13 cellular contexts compared by ENCODE assay signal in the genomic region with DNA sequence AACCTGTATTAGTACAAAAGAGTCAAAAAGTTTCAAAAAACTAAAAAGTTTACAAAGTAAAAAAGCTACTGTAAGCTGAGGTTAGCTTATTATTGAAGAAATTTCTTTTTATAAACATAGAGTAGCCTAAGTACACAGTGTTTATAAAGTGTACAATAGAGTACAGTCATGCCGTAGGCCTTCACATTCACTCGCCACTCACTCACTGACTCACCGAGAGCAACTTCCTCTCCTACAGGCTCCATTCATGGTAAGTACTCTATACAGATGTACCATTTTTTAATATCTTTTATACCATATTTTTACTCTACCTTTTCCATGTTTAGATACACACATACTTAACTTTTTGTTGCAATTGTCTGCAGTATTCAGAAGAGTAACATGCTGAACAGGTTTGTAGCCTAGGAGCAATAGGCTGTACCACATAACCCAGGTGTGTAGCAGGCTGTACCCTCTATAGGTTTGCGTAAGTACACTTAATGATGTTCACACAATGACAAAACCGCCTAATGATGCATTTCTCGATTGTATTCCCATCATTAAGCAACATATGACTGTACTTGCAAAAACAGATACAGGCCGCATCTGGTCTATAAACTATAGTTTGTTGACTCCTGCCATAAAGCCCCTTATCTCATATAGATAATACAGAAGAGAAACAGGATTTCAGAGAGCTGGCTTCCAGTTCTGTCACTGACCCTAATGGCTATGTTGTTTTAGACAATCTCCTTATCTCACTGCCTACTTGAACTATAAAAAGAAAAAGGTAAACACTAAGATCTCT.
DNase-seq lines count a peak whose midpoint lies in the region; ATAC-seq, FAIRE-seq and TF ChIP-seq lines count a peak whose summit lies in the region.
"Had no signal": no experiment of that assay in that cellular context is flagged by ENCODE, and none has a peak within 500 bp of the region (broad histone marks: within the 10 kb centered on the region; RNA-seq: fewer than 3 reads in every experiment).

No MANE protein-coding gene starts in this region.

- no peak overlapping the region for H3K27ac ChIP-seq in fibroblast of lung (ENCODE audit: insufficient read depth, low read length)

- H3K4me3 ChIP-seq in fibroblast of lung (replicated peaks in 1 of 4; ENCODE audit: control extremely low read depth in 1 of 4, insufficient read depth in 1 of 4, low read depth in 3 of 4, low read length in 4 of 4): no peak overlapping the region

- FAIRE-seq in H54 (lab: Jason Lieb, UNC): peak; percentile 96

- no peak for TF ChIP-seq CTCF in fibroblast of lung (conservative IDR thresholded peaks at IDR 0.05 in 1 of 2, IDR thresholded peaks at IDR 0.05 in 1 of 2; ENCODE audit: low read depth in 1 of 2, low read length in 2 of 2)

- no peaks in the 10 kb centered on the region for H4K20me1 ChIP-seq in fibroblast of lung (ENCODE audit: control insufficient read depth, extremely low read depth, insufficient read depth, low read length)

- no peaks in the 10 kb centered on the region for H3K79me2 ChIP-seq in fibroblast of lung (ENCODE audit: control insufficient read depth, insufficient read depth, low read length)

- no peaks in the 10 kb centered on the region for H3K27me3 ChIP-seq in fibroblast of lung (ENCODE audit: control insufficient read depth, insufficient read depth, low read length)

- no peaks in the 10 kb centered on the region for H3K9me3 ChIP-seq in fibroblast of lung (ENCODE audit: control insufficient read depth, insufficient read depth, low read depth, low read length)

- DNase-seq in H54 (ENCODE audit: insufficient read length, low spot score) (no peak), RPMI7951 (ENCODE audit: low read depth) (peak; percentile 77), fibroblast of lung (ENCODE audit: low read depth in 2 of 2) (peak; percentile 96), renal cortical epithelial cell (ENCODE audit: low read depth) (peak; percentile 88), SIG-M5 (lab: John Stamatoyannopoulos, UW) (no peak), NCI-H82 (lab: John Stamatoyannopoulos, UW) (no peak)
- DNase-seq: activated gamma-delta T cell treated with Interleukin-2 at 50 U/mL for 16 hours; cortex of kidney; naive B cell; NCI-H2171; stimulated activated naive B cell treated with anti-CD40 and anti-IgM and Interleukin-4, amounts not matched to agents 10 μg/mL and 1 μg/mL and 100 μg/mL, for 72 hours had no signal

- no peak for TF ChIP-seq POLR2A in H54 (IDR thresholded peaks at IDR 0.05; ENCODE audit: low read depth, low read length)

- H3K9ac ChIP-seq in fibroblast of lung (ENCODE audit: insufficient read depth, low read length): no peak overlapping the region

- H2AFZ ChIP-seq in fibroblast of lung (ENCODE audit: low read length): no peak overlapping the region

- H3K4me1 ChIP-seq in fibroblast of lung (ENCODE audit: control insufficient read depth, extremely low read depth, insufficient read depth, low read length): peaks cover 13% of the 10 kb centered on the region

- H3K36me3 ChIP-seq in fibroblast of lung (ENCODE audit: control insufficient read depth, insufficient read depth, low read length): no peaks in the 10 kb centered on the region

- ATAC-seq in activated CD4-positive, CD25-positive, alpha-beta regulatory T cell treated with anti-CD3 and anti-CD28 coated beads, Interleukin-2, amount 50 U/mL, for 24 hours: no peak
- no peak for ATAC-seq in GM21576 (IDR thresholded peaks at IDR 0.05; ENCODE audit: unreplicated experiment)
- ATAC-seq: stimulated activated naive B cell treated with anti-CD40 and anti-IgM and Interleukin-4, amounts not matched to agents 10 μg/mL and 1 μg/mL and 100 μg/mL, for 72 hours had no signal

- H3K4me2 ChIP-seq in fibroblast of lung (ENCODE audit: extremely low read depth, insufficient read depth, low read length): peak overlapping the region; percentile 26

Comparison
In these comparisons a context has a peak if more than half of its experiments do, and no peak if none do; other contexts are left out.
1. DNase-seq: peak in RPMI7951 (single experiment), fibroblast of lung (2 of 2) and renal cortical epithelial cell (single experiment); none in H54 (single experiment), SIG-M5 (single experiment) and NCI-H82 (single experiment).